ENCODE assay signal across 1 cellular context in genomic region chr12:56661979-56662638, GRCh38.
TF ChIP-seq lines count a peak whose summit lies in the region.

No MANE protein-coding gene starts in this region.

TF ChIP-seq in HCT116, 20 proteins besides CTCF, POLR2A, EP300 and RAD21 (continued from another document):
- TF ChIP-seq, protein P1, sequence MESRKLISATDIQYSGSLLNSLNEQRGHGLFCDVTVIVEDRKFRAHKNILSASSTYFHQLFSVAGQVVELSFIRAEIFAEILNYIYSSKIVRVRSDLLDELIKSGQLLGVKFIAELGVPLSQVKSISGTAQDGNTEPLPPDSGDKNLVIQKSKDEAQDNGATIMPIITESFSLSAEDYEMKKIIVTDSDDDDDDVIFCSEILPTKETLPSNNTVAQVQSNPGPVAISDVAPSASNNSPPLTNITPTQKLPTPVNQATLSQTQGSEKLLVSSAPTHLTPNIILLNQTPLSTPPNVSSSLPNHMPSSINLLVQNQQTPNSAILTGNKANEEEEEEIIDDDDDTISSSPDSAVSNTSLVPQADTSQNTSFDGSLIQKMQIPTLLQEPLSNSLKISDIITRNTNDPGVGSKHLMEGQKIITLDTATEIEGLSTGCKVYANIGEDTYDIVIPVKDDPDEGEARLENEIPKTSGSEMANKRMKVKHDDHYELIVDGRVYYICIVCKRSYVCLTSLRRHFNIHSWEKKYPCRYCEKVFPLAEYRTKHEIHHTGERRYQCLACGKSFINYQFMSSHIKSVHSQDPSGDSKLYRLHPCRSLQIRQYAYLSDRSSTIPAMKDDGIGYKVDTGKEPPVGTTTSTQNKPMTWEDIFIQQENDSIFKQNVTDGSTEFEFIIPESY (IDR thresholded peaks at IDR 0.05; ENCODE audit: extremely low read depth, insufficient replicate concordance, low read length), result no peak
- TF ChIP-seq POLR2AphosphoS5 (IDR thresholded peaks at IDR 0.05; ENCODE audit: low read depth, low read length), result peak; percentile 41
